ENCODE assay signal across 10 cellular contexts in genomic region chr14:70873627-70874026, GRCh38. TPM values are rescaled to one million over a fixed set of nuclear protein-coding genes. Genes with fewer than 3 reads are reported as not detected.
DNase-seq lines count a peak whose midpoint lies in the region; ATAC-seq and TF ChIP-seq lines count a peak whose summit lies in the region.
"Had no signal": no experiment of that assay in that cellular context is flagged by ENCODE, and none has a peak within 500 bp of the region (broad histone marks: within the 10 kb centered on the region; RNA-seq: fewer than 3 reads in every experiment).

No MANE protein-coding gene starts in this region.

- no peaks in the 10 kb centered on the region for H3K23me2 ChIP-seq in H9 (ENCODE audit: insufficient read length, low read depth, low read length, poor library complexity, severe bottlenecking)

- H3K36me3 Mint-ChIP-seq in H9 (ENCODE audit: insufficient read depth in 1 of 3, low read depth in 3 of 3) (peaks cover 15 to 26% (median 23%) of the 10 kb centered on the region in 3 experiments), memory B cell (peaks cover 3% of the 10 kb centered on the region), progenitor cell of endocrine pancreas (ENCODE audit: insufficient read depth) (no peaks in the 10 kb centered on the region)

- no peak overlapping the region for H3K4me3 ChIP-seq in upper lobe of left lung
- H3K4me3 ChIP-seq: right lobe of liver had no signal

- H2BK5ac ChIP-seq in H9 (ENCODE audit: insufficient read length, low read length), result no peak overlapping the region

- no peak overlapping the region for H2BK20ac ChIP-seq in H9 (ENCODE audit: low read depth, low read length, poor library complexity, severe bottlenecking)

- no peak for TF ChIP-seq POLR2A in upper lobe of left lung (IDR thresholded peaks at IDR 0.05)

- H3K79me1 ChIP-seq in H9 (ENCODE audit: insufficient read depth, low read depth, low read length, poor library complexity, severe bottlenecking), result no peaks in the 10 kb centered on the region

- H4K20me1 ChIP-seq in H9 (ENCODE audit: control insufficient read depth, insufficient read depth, insufficient read length), result no peaks in the 10 kb centered on the region

- H3K27ac ChIP-seq in H9 (ENCODE audit: insufficient read length, low read depth, low read length) (no peak overlapping the region), upper lobe of left lung (no peak overlapping the region)
- H3K27ac ChIP-seq: right lobe of liver had no signal

- H3K79me2 ChIP-seq in H9 (ENCODE audit: insufficient read depth, low read length), result no peaks in the 10 kb centered on the region

- H2BK120ac ChIP-seq in H9 (ENCODE audit: low read depth, low read length, poor library complexity, severe bottlenecking), result no peak overlapping the region

- no peak overlapping the region for H2BK12ac ChIP-seq in H9 (ENCODE audit: insufficient read length, low read depth, low read length)

- H3K9me3 Mint-ChIP-seq in H9, result peaks cover 27% of the 10 kb centered on the region in 2 experiments
- H3K9me3 Mint-ChIP-seq in memory B cell, result peaks cover 9% of the 10 kb centered on the region
- H3K9me3 Mint-ChIP-seq in progenitor cell of endocrine pancreas (ENCODE audit: low read depth), result peaks cover 14% of the 10 kb centered on the region

- no peak overlapping the region for H3K4me2 ChIP-seq in H9 (ENCODE audit: insufficient read depth, insufficient read length, low read length)

- H3K23ac ChIP-seq in H9 (ENCODE audit: insufficient read length, low read depth, low read length), result no peak overlapping the region

- H4K5ac ChIP-seq in H9 (ENCODE audit: insufficient read length, low read depth, low read length), result no peak overlapping the region

- H3K4me3 Mint-ChIP-seq in H9 (no peak overlapping the region), memory B cell (no peak overlapping the region), progenitor cell of endocrine pancreas (ENCODE audit: low read depth) (no peak overlapping the region)

- H3K14ac ChIP-seq in H9 (ENCODE audit: insufficient read depth, low read length), result no peak overlapping the region

- H3K4me1 ChIP-seq in H9 (ENCODE audit: insufficient read depth, low read length), result no peaks in the 10 kb centered on the region; the same call in 1 of the 2 replicates
- no peaks in the 10 kb centered on the region for H3K4me1 ChIP-seq in upper lobe of left lung
- H3K4me1 ChIP-seq: right lobe of liver had no signal

- no peak overlapping the region for H3K56ac ChIP-seq in H9 (ENCODE audit: insufficient read length, low read depth, low read length)

- H2AFZ ChIP-seq in H9 (ENCODE audit: low read length), result no peak overlapping the region

- no peak overlapping the region for H3K18ac ChIP-seq in H9 (ENCODE audit: insufficient read length, low read depth, low read length)

- H3T11ph ChIP-seq in H9 (ENCODE audit: low read length), result no peak overlapping the region

- H3K27ac Mint-ChIP-seq in H9 (no peak overlapping the region), memory B cell (peak overlapping the region; percentile 12), progenitor cell of endocrine pancreas (no peak overlapping the region)

- no peak overlapping the region for H2BK15ac ChIP-seq in H9 (ENCODE audit: low read depth, low read length)

- no peaks in the 10 kb centered on the region for H3K36me3 ChIP-seq in upper lobe of left lung
- H3K36me3 ChIP-seq: right lobe of liver had no signal

- no peak overlapping the region for H4K8ac ChIP-seq in H9 (replicated peaks; ENCODE audit: insufficient read length, low read depth, low read length)

- DNase-seq in ELR (ENCODE audit: low read depth), result peak; percentile 25
- DNase-seq in H9, result no peak
- peak; percentile 34 for DNase-seq in RPMI7951 (ENCODE audit: low read depth)
- DNase-seq in memory B cell (ENCODE audit: low spot score in 2 of 2), result no peak
- DNase-seq in progenitor cell of endocrine pancreas (ENCODE audit: low spot score, unreplicated experiment), result no peak
- DNase-seq in upper lobe of left lung, result no peak
- DNase-seq: EL, right lobe of liver had no signal

- H2AK5ac ChIP-seq in H9 (ENCODE audit: insufficient read length, low read length), result no peak overlapping the region

- no peak overlapping the region for H3K4ac ChIP-seq in H9 (ENCODE audit: low read depth, low read length)

- 0 out of 3 replicates have a peak, but pooled peaks have one; percentile 13 for TF ChIP-seq CTCF in H9 (conservative IDR thresholded peaks at IDR 0.05)
- no peak for TF ChIP-seq CTCF in progenitor cell of endocrine pancreas (IDR thresholded peaks at IDR 0.05; ENCODE audit: unreplicated experiment)
- peak in 1 of 6 experiments; percentile 10 for TF ChIP-seq CTCF in upper lobe of left lung (IDR thresholded peaks at IDR 0.05)

- H4K91ac ChIP-seq in H9 (ENCODE audit: insufficient read length, low read depth, low read length), result no peak overlapping the region

- H3K27me3 Mint-ChIP-seq in H9 (ENCODE audit: low read depth) (no peaks in the 10 kb centered on the region; the same call in none of the 2 replicates), memory B cell (no peaks in the 10 kb centered on the region), progenitor cell of endocrine pancreas (no peaks in the 10 kb centered on the region)

- no peak for TF ChIP-seq EP300 in upper lobe of left lung (IDR thresholded peaks at IDR 0.05)

- H3K4me1 Mint-ChIP-seq in H9, result peaks cover 11 to 14% of the 10 kb centered on the region in 2 experiments
- peaks cover 6% of the 10 kb centered on the region for H3K4me1 Mint-ChIP-seq in memory B cell
- H3K4me1 Mint-ChIP-seq in progenitor cell of endocrine pancreas (ENCODE audit: low read depth), result no peaks in the 10 kb centered on the region

- ATAC-seq in memory B cell (ENCODE audit: low read depth) (peak; percentile 34), HG02678 (IDR thresholded peaks at IDR 0.05; ENCODE audit: unreplicated experiment) (no peak), upper lobe of left lung (ENCODE audit: low FRiP score in 2 of 2) (no peak), GM21447 (IDR thresholded peaks at IDR 0.05; ENCODE audit: unreplicated experiment) (no peak)

- WGBS in H9 (ENCODE audit: extremely low coverage, insufficient read length, low lambda C conversion rate), result no CpG with 5 or more reads among the region's 4 CpGs
- WGBS in upper lobe of left lung, 2 donors, result 63 to 73% methylated on average over 4 of the region's 4 CpGs

- H3K9me3 ChIP-seq in H9 (ENCODE audit: control insufficient read depth, low read depth, low read length), result peaks cover 7% of the 10 kb centered on the region
- peaks cover 0 to 18% (median 4%) of the 10 kb centered on the region in 4 donors for H3K9me3 ChIP-seq in upper lobe of left lung

- no peak overlapping the region for H3K9ac ChIP-seq in H9 (ENCODE audit: extremely low read depth, insufficient read length, low read length)

- H3K27me3 ChIP-seq in H9 (ENCODE audit: insufficient read depth, low read length) (no peaks in the 10 kb centered on the region), upper lobe of left lung (no peaks in the 10 kb centered on the region)
- H3K27me3 ChIP-seq: right lobe of liver had no signal

RNA-seq across cellular contexts. Expression of gene PCNX1, which starts 33.6 kb away (rescaled TPM):
- total RNA-seq in H9 (2021), result 48.0 and 48.6 TPM in 2 replicates
- 14.8 and 16.1 TPM in 2 replicates for total RNA-seq in RPMI7951 (2014; rRNA removed; shearing (Covaris generic))
- total RNA-seq in progenitor cell of endocrine pancreas, result 56.4 and 65.8 TPM in 2 replicates
- 10 to 100 TPM; 38.4 to 98.5 (median 65.4) TPM for total RNA-seq in upper lobe of left lung

Comparison
In these comparisons a context has a peak if more than half of its experiments do, and no peak if none do; other contexts are left out.
1. DNase-seq: peak in ELR (single experiment) and RPMI7951 (single experiment); none in H9 (single experiment), memory B cell (0 of 2), progenitor cell of endocrine pancreas (single experiment) and upper lobe of left lung (0 of 2).